In the genomic region with DNA sequence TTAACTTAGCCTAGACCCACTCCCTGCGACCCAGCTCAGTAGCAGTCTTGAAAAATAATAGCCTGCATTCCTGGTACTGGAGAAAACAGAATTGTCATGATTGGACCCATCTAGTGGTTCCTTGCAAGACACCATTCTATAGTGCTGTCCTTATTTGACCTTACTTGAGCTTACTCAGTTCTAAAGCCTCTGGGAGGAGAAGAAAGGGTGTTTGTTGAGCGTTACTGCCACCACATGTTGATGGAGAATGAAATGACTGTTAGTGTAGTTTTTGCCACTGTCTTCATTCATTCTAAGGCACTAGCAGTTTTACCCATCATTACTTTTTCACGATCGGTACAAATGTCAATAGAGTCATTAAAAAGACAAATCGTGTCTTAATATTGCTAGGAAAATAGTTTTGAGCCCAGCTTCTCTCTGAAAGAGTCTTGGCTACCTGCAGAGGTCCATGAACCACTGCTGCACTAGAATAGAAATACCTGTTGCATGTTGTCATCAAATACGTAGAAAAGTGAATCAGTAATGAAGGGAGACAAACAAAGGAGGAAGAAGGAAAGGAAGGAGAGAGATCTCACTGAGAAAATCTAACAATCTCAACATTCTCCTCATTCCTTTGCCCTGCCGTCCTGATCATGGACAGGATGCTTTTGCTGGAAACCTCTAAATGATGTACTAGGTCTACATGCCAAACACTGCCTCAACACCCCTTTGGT, we compare ENCODE assay signal across 1 cellular context.
TF ChIP-seq lines count a peak whose summit lies in the region.

No MANE protein-coding gene starts in this region.

TF ChIP-seq in GM12878, 131 proteins besides CTCF, POLR2A, EP300 and RAD21 (continued from another document):
- TF ChIP-seq REST (IDR thresholded peaks at IDR 0.05; ENCODE audit: low read depth, low read length), result no peak
- no peak for TF ChIP-seq TARDBP (IDR thresholded peaks at IDR 0.05; ENCODE audit: borderline replicate concordance)
- TF ChIP-seq NRF1 (conservative IDR thresholded peaks at IDR 0.05; ENCODE audit: low read depth, low read length), result no peak
- no peak for TF ChIP-seq HSF1 (IDR thresholded peaks at IDR 0.05; ENCODE audit: low read depth, low read length)
- TF ChIP-seq, protein P1, sequence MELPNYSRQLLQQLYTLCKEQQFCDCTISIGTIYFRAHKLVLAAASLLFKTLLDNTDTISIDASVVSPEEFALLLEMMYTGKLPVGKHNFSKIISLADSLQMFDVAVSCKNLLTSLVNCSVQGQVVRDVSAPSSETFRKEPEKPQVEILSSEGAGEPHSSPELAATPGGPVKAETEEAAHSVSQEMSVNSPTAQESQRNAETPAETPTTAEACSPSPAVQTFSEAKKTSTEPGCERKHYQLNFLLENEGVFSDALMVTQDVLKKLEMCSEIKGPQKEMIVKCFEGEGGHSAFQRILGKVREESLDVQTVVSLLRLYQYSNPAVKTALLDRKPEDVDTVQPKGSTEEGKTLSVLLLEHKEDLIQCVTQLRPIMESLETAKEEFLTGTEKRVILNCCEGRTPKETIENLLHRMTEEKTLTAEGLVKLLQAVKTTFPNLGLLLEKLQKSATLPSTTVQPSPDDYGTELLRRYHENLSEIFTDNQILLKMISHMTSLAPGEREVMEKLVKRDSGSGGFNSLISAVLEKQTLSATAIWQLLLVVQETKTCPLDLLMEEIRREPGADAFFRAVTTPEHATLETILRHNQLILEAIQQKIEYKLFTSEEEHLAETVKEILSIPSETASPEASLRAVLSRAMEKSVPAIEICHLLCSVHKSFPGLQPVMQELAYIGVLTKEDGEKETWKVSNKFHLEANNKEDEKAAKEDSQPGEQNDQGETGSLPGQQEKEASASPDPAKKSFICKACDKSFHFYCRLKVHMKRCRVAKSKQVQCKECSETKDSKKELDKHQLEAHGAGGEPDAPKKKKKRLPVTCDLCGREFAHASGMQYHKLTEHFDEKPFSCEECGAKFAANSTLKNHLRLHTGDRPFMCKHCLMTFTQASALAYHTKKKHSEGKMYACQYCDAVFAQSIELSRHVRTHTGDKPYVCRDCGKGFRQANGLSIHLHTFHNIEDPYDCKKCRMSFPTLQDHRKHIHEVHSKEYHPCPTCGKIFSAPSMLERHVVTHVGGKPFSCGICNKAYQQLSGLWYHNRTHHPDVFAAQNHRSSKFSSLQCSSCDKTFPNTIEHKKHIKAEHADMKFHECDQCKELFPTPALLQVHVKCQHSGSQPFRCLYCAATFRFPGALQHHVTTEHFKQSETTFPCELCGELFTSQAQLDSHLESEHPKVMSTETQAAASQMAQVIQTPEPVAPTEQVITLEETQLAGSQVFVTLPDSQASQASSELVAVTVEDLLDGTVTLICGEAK (IDR thresholded peaks at IDR 0.05; ENCODE audit: borderline replicate concordance), result no peak
- TF ChIP-seq POLR2AphosphoS5 (IDR thresholded peaks at IDR 0.05; ENCODE audit: low read length), result no peak
- no peak for TF ChIP-seq MEF2B (IDR thresholded peaks at IDR 0.05; ENCODE audit: partially characterized antibody, poor library complexity, severe bottlenecking)
- TF ChIP-seq ETV6 (conservative IDR thresholded peaks at IDR 0.05 in 1 of 2, IDR thresholded peaks at IDR 0.05 in 1 of 2; ENCODE audit: borderline replicate concordance in 1 of 2, low read depth in 1 of 2), result no peak
- no peak for TF ChIP-seq ZNF217 (IDR thresholded peaks at IDR 0.05)
- no peak for TF ChIP-seq ZZZ3 (IDR thresholded peaks at IDR 0.05; ENCODE audit: control insufficient read depth, insufficient read length, low read depth)
- no peak for TF ChIP-seq ZNF687 (IDR thresholded peaks at IDR 0.05)
- no peak for TF ChIP-seq GABPA (IDR thresholded peaks at IDR 0.05; ENCODE audit: low read depth)
- TF ChIP-seq NFYA (IDR thresholded peaks at IDR 0.05; ENCODE audit: borderline replicate concordance, low read depth, low read length), result no peak
